Comparison of ENCODE assay signal across 12 cellular contexts in the genomic region with DNA sequence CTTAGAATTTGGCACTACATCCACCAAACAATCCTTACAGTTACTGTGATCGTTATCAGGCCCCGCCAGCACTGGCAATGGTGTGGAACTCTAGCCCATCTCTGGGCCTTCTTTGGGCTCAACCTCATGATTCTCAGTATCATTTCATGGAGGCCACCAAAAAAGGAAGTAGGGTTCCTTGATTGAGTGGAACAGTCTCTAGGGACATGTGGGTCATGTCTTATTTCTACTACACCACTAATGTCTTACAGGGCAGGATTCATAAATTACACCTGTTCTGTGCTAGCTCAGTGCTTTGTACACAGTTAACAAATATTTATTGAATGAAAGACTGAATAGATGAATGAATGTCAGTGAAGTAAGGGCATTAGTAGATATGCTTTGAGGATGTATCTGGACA. TPM values are rescaled to one million over a fixed set of nuclear protein-coding genes. Genes with fewer than 3 reads are reported as not detected.
DNase-seq lines count a peak whose midpoint lies in the region; ATAC-seq lines count a peak whose summit lies in the region.
"Had no signal": no experiment of that assay in that cellular context is flagged by ENCODE, and none has a peak within 500 bp of the region (broad histone marks: within the 10 kb centered on the region; RNA-seq: fewer than 3 reads in every experiment).

No MANE protein-coding gene starts in this region.

- POLR2A ChIA-PET in activated CD4-positive, alpha-beta T cell treated with anti-CD3 and anti-CD28 coated beads for 36 hours (lab: Charles Lee): no interaction called here

- no peaks in the 10 kb centered on the region for H3K27me3 Mint-ChIP-seq in memory B cell
- H3K27me3 Mint-ChIP-seq in activated CD4-positive, alpha-beta T cell treated with anti-CD3 and anti-CD28 coated beads for 36 hours: no peaks in the 10 kb centered on the region

- H3K4me3 Mint-ChIP-seq in memory B cell: no peak overlapping the region
- H3K4me3 Mint-ChIP-seq in activated CD4-positive, alpha-beta T cell treated with anti-CD3 and anti-CD28 coated beads for 36 hours: no peak overlapping the region
- H3K4me3 Mint-ChIP-seq: HFFc6 had no signal

- peaks cover 44% of the 10 kb centered on the region for H3K36me3 Mint-ChIP-seq in memory B cell
- peaks cover 8% of the 10 kb centered on the region for H3K36me3 Mint-ChIP-seq in activated CD4-positive, alpha-beta T cell treated with anti-CD3 and anti-CD28 coated beads for 36 hours (ENCODE audit: low read depth)

- ATAC-seq in GM18867 (IDR thresholded peaks at IDR 0.05; ENCODE audit: unreplicated experiment) (peak; percentile 88), GM21529 (IDR thresholded peaks at IDR 0.05; ENCODE audit: unreplicated experiment) (peak; percentile 94), HG03159 (IDR thresholded peaks at IDR 0.05; ENCODE audit: unreplicated experiment) (peak; percentile 93), memory B cell (ENCODE audit: low read depth) (peak; percentile 97)
- ATAC-seq in activated CD4-positive, alpha-beta T cell treated with anti-CD3 and anti-CD28 coated beads for 36 hours: no peak

- H3K4me1 Mint-ChIP-seq in memory B cell: peaks cover 22% of the 10 kb centered on the region
- no peaks in the 10 kb centered on the region for H3K4me1 Mint-ChIP-seq in activated CD4-positive, alpha-beta T cell treated with anti-CD3 and anti-CD28 coated beads for 36 hours

- intact Hi-C loops in activated CD4-positive, alpha-beta T cell treated with anti-CD3 and anti-CD28 coated beads for 36 hours (cut with DNase I, micrococcal nuclease): no loop called here

- DNase-seq in memory B cell (ENCODE audit: low spot score in 2 of 2): peak in 1 of 2 donors; percentile 37
- no peak for DNase-seq in NCI-H510A treated with DMSO at 0.1 percent for 48 hours (lab: John Stamatoyannopoulos, UW)
- no peak for DNase-seq in activated CD4-positive, alpha-beta T cell treated with anti-CD3 and anti-CD28 coated beads for 36 hours
- no peak for DNase-seq in NCI-H446 (lab: John Stamatoyannopoulos, UW)
- no peak for DNase-seq in activated T-cell treated with anti-CD3 and anti-CD28 coated beads, Interleukin-2, amount 50 U/mL, for 48 hours
- DNase-seq: activated CD4-positive, alpha-beta T cell treated with anti-CD3 and anti-CD28 coated beads, Interleukin-2, amount 50 U/mL, for 1 hour; adrenal gland; HFFc6; NCI-H187 treated with DMSO at 0.1 percent for 48 hours had no signal

- CTCF ChIA-PET in activated CD4-positive, alpha-beta T cell treated with anti-CD3 and anti-CD28 coated beads for 36 hours (lab: Charles Lee): interaction anchor here (0.6 to 1.4 kb wide), 8 partner anchors 17 to 777 kb away, joined by 3 to 5 read pairs (median 3); no protein-coding TSS in a partner anchor

- H3K27ac Mint-ChIP-seq in memory B cell: peak overlapping the region; percentile 87
- H3K27ac Mint-ChIP-seq in activated CD4-positive, alpha-beta T cell treated with anti-CD3 and anti-CD28 coated beads for 36 hours: no peak overlapping the region
- H3K27ac Mint-ChIP-seq: HFFc6 had no signal

- no peaks in the 10 kb centered on the region for H3K9me3 Mint-ChIP-seq in memory B cell
- no peaks in the 10 kb centered on the region for H3K9me3 Mint-ChIP-seq in activated CD4-positive, alpha-beta T cell treated with anti-CD3 and anti-CD28 coated beads for 36 hours (ENCODE audit: low read depth)
- H3K9me3 Mint-ChIP-seq: HFFc6 had no signal

RNA-seq across cellular contexts. Expression of gene AP3M1, which starts 53.9 kb away (rescaled TPM):
- 10 to 100 TPM; 41.9 to 42.0 TPM for total RNA-seq in activated CD4-positive, alpha-beta T cell treated with anti-CD3 and anti-CD28 coated beads for 36 hours

RNA-seq across cellular contexts. Expression of gene ADK, which starts 54.2 kb away (rescaled TPM):
- 10 to 100 TPM; 53.7 to 55.0 TPM for total RNA-seq in activated CD4-positive, alpha-beta T cell treated with anti-CD3 and anti-CD28 coated beads for 36 hours
